13 cellular contexts compared by ENCODE assay signal in genomic region chr11:71176812-71177211, GRCh38.
A peak's percentile ranks its signal among the peaks of the same experiment; 100 is the strongest.
DNase-seq lines count a peak whose midpoint lies in the region; TF ChIP-seq lines count a peak whose summit lies in the region.
"Had no signal": no experiment of that assay in that cellular context is flagged by ENCODE, and none has a peak within 500 bp of the region (broad histone marks: within the 10 kb centered on the region; RNA-seq: fewer than 3 reads in every experiment).

No MANE protein-coding gene starts in this region.

- POLR2A ChIA-PET in Caco-2 (lab: Charles Lee): no interaction called here

- peaks cover 35% of the 10 kb centered on the region for H3K9me3 Mint-ChIP-seq in Caco-2 (ENCODE audit: unreplicated experiment)
- H3K9me3 Mint-ChIP-seq: CD8-positive, alpha-beta T cell had no signal

- CTCF ChIA-PET in Caco-2 (lab: Charles Lee): no interaction called here

- peaks cover 58% of the 10 kb centered on the region for H3K36me3 Mint-ChIP-seq in Caco-2 (ENCODE audit: insufficient read depth, unreplicated experiment)
- H3K36me3 Mint-ChIP-seq: CD14-positive monocyte; CD8-positive, alpha-beta T cell had no signal

- in situ Hi-C loops in G401 (cut with HindIII; ENCODE audit: low sequenced_read_pairs): no loop called here

- peaks cover 25% of the 10 kb centered on the region for H3K4me1 ChIP-seq in Caco-2

- H3K36me3 ChIP-seq in Caco-2 (ENCODE audit: control insufficient read depth, insufficient read depth, low read length): peaks cover 6% of the 10 kb centered on the region

- intact Hi-C loops in Caco-2 (cut with micrococcal nuclease; ENCODE audit: unreplicated experiment): no loop called here

- H3K27ac Mint-ChIP-seq in Caco-2 (ENCODE audit: unreplicated experiment): peak overlapping the region; percentile 37
- H3K27ac Mint-ChIP-seq: CD14-positive monocyte; CD8-positive, alpha-beta T cell had no signal

- peaks cover 13% of the 10 kb centered on the region for H3K9me3 ChIP-seq in Caco-2

- no peaks in the 10 kb centered on the region for H3K27me3 Mint-ChIP-seq in Caco-2 (ENCODE audit: insufficient read depth, unreplicated experiment)

- peak; percentile 11 for DNase-seq in DMS79 treated with DMSO at 0.1 percent for 48 hours (lab: John Stamatoyannopoulos, UW)
- no peak for DNase-seq in DMS79 (lab: John Stamatoyannopoulos, UW)
- no peak for DNase-seq in Caco-2
- DNase-seq in OCI-M1 (lab: John Stamatoyannopoulos, UW): peak; percentile 49
- peak; percentile 19 for DNase-seq in fibroblast of peridontal ligament (ENCODE audit: extremely low read depth)
- no peak for DNase-seq in G401 (ENCODE audit: low spot score)
- no peak for DNase-seq in SKM-1 (lab: John Stamatoyannopoulos, UW; ENCODE audit: unreplicated experiment)
- no peak for DNase-seq in cerebellar cortex (ENCODE audit: low spot score)
- DNase-seq: CD8-positive, alpha-beta T cell; COR-L47; GM23248 had no signal

- H3K27me3 ChIP-seq in Caco-2 (replicated peaks; ENCODE audit: control insufficient read depth, insufficient read depth, low read length): no peaks in the 10 kb centered on the region

- BruUV-seq in Caco-2 (replicated peaks; lab: Mats Ljungman, UMichigan): no TSS peak

- no peak for TF ChIP-seq CTCF in Caco-2 (IDR thresholded peaks at IDR 0.05; ENCODE audit: insufficient read depth in 1 of 2, low read depth in 1 of 2, low read length in 1 of 2, severe bottlenecking in 1 of 2, unreplicated experiment in 1 of 2)

- no peak overlapping the region for H3K4me3 ChIP-seq in Caco-2 (ENCODE audit: low read depth, low read length)
- H3K4me3 ChIP-seq: GM12878, GM23248 had no signal

- no peak overlapping the region for H3K4me3 Mint-ChIP-seq in Caco-2 (ENCODE audit: unreplicated experiment)
- H3K4me3 Mint-ChIP-seq: CD14-positive monocyte; CD8-positive, alpha-beta T cell had no signal

- peaks cover 32% of the 10 kb centered on the region for H3K4me1 Mint-ChIP-seq in Caco-2 (ENCODE audit: low read depth, unreplicated experiment)
- H3K4me1 Mint-ChIP-seq: CD14-positive monocyte had no signal

Comparison
In these comparisons a context has a peak if more than half of its experiments do, and no peak if none do; other contexts are left out.
1. DNase-seq: peak in DMS79 treated with DMSO at 0.1 percent for 48 hours (single experiment), OCI-M1 (single experiment) and fibroblast of peridontal ligament (single experiment); none in DMS79 (single experiment), Caco-2 (0 of 2), G401 (single experiment), SKM-1 (single experiment) and cerebellar cortex (single experiment).